In genomic region chr1:55213029-55213884, GRCh38 we compare ENCODE assay signal across 9 cellular contexts. TPM values are rescaled to one million over a fixed set of nuclear protein-coding genes. Genes with fewer than 3 reads are reported as not detected.
DNase-seq lines count a peak whose midpoint lies in the region; ATAC-seq, FAIRE-seq and TF ChIP-seq lines count a peak whose summit lies in the region.
"Had no signal": no experiment of that assay in that cellular context is flagged by ENCODE, and none has a peak within 500 bp of the region (broad histone marks: within the 10 kb centered on the region; RNA-seq: fewer than 3 reads in every experiment).

No MANE protein-coding gene starts in this region.

- POLR2A ChIA-PET in T-cell (lab: Charles Lee), result interaction anchor here in 1 of 2 donors (0.6 to 0.9 kb wide), 3 partner anchors 12 to 36 kb away, joined by 3 to 4 read pairs (median 3); no protein-coding TSS in a partner anchor

- H3K4me1 Mint-ChIP-seq in T-cell, result peaks cover 72 to 84% (median 77%) of the 10 kb centered on the region in 3 donors

- H3K27me3 ChIP-seq in fibroblast of lung (ENCODE audit: control insufficient read depth, insufficient read depth, low read length) (no peaks in the 10 kb centered on the region), skeletal muscle satellite cell (ENCODE audit: control insufficient read depth, insufficient read depth, low read length) (no peaks in the 10 kb centered on the region)

- no peaks in the 10 kb centered on the region for H3K9me3 Mint-ChIP-seq in T-cell

- no peak for ATAC-seq in T-cell (replicated peaks in 1 of 4)
- ATAC-seq in HG03039 (IDR thresholded peaks at IDR 0.05; ENCODE audit: unreplicated experiment), result no peak

- no peak for TF ChIP-seq CTCF in fibroblast of lung (conservative IDR thresholded peaks at IDR 0.05 in 1 of 2, IDR thresholded peaks at IDR 0.05 in 1 of 2; ENCODE audit: low read depth in 1 of 2, low read length in 2 of 2)

- H3K27me3 Mint-ChIP-seq in T-cell, result no peaks in the 10 kb centered on the region

- no peak overlapping the region for H2AFZ ChIP-seq in fibroblast of lung (ENCODE audit: low read length)

- FAIRE-seq in RCC 7860 (lab: Jason Lieb, UNC), result no peak
- FAIRE-seq: A204.1 had no signal

- H3K4me1 ChIP-seq in fibroblast of lung (ENCODE audit: control insufficient read depth, extremely low read depth, insufficient read depth, low read length), result peaks cover 15% of the 10 kb centered on the region
- peaks cover 49% of the 10 kb centered on the region for H3K4me1 ChIP-seq in skeletal muscle satellite cell (ENCODE audit: control insufficient read depth, insufficient read depth, low read length)

- peak; percentile 66 for DNase-seq in DMS79 treated with DMSO at 0.1 percent for 48 hours (lab: John Stamatoyannopoulos, UW)
- DNase-seq in DMS79 (lab: John Stamatoyannopoulos, UW), result no peak
- peak in 1 of 34 experiments; percentile 22 for DNase-seq in T-cell
- peak in 1 of 2 donors; percentile 12 for DNase-seq in fibroblast of lung (ENCODE audit: low read depth in 2 of 2)
- no peak for DNase-seq in RCC 7860 (ENCODE audit: low spot score)
- DNase-seq in cortex of kidney (lab: John Stamatoyannopoulos, UW), result no peak

- no peak overlapping the region for H3K9ac ChIP-seq in fibroblast of lung (ENCODE audit: insufficient read depth, low read length)
- H3K9ac ChIP-seq in skeletal muscle satellite cell (ENCODE audit: low read depth, low read length), result peak overlapping the region; percentile 98

- CTCF ChIA-PET in T-cell (lab: Charles Lee), result interaction anchor here in 1 of 2 donors (0.7 to 1.4 kb wide), 4 partner anchors 8 to 72 kb away, joined by 3 read pairs; no protein-coding TSS in a partner anchor

- H3K9me3 ChIP-seq in fibroblast of lung (ENCODE audit: control insufficient read depth, insufficient read depth, low read depth, low read length), result no peaks in the 10 kb centered on the region
- H3K9me3 ChIP-seq in skeletal muscle satellite cell (replicated peaks; ENCODE audit: low read length), result no peaks in the 10 kb centered on the region

- H3K27ac ChIP-seq in fibroblast of lung (ENCODE audit: insufficient read depth, low read length), result no peak overlapping the region

- no peaks in the 10 kb centered on the region for H3K36me3 ChIP-seq in fibroblast of lung (ENCODE audit: control insufficient read depth, insufficient read depth, low read length)
- peaks cover 5% of the 10 kb centered on the region for H3K36me3 ChIP-seq in skeletal muscle satellite cell (ENCODE audit: insufficient read depth, low read length)

- no peaks in the 10 kb centered on the region for H3K36me3 Mint-ChIP-seq in T-cell

- H3K4me2 ChIP-seq in fibroblast of lung (ENCODE audit: extremely low read depth, insufficient read depth, low read length) (peak overlapping the region; percentile 74), skeletal muscle satellite cell (ENCODE audit: low read length) (peak overlapping the region; percentile 90)

- peak overlapping the region; percentile 88 to 97 (median 92) for H3K4me3 Mint-ChIP-seq in T-cell

- H3K27ac Mint-ChIP-seq in T-cell, result peak overlapping the region; percentile 89 to 96

- H3K4me3 ChIP-seq in fibroblast of lung (replicated peaks in 1 of 4; ENCODE audit: control extremely low read depth in 1 of 4, insufficient read depth in 1 of 4, low read depth in 3 of 4, low read length in 4 of 4), result peak overlapping the region; percentile 73 to 90 (median 86)
- H3K4me3 ChIP-seq in skeletal muscle satellite cell (ENCODE audit: low read length), result peak overlapping the region; percentile 91

- peaks cover 72% of the 10 kb centered on the region for H3K79me2 ChIP-seq in fibroblast of lung (ENCODE audit: control insufficient read depth, insufficient read depth, low read length)

- H4K20me1 ChIP-seq in fibroblast of lung (ENCODE audit: control insufficient read depth, extremely low read depth, insufficient read depth, low read length), result no peaks in the 10 kb centered on the region

RNA-seq across cellular contexts. Expression of gene USP24, which starts 1.9 kb away (rescaled TPM):
- total RNA-seq in T-cell (10 to 100 TPM; 58.9 to 90.7 (median 64.0) TPM), fibroblast of lung (39.3 and 63.9 TPM in 2 replicates)
- 16.4 and 17.5 TPM in 2 replicates for polyA plus RNA-seq in fibroblast of lung
- 13.9 and 15.9 TPM in 2 replicates for polyA plus RNA-seq in fibroblast of lung (2012)
- 16.4 and 20.7 TPM in 2 replicates for polyA minus RNA-seq in fibroblast of lung (ENCODE audit: low replicate concordance)
- 29.2 and 34.7 TPM in 2 replicates for total RNA-seq in skeletal muscle satellite cell (2012; rRNA removed)
